In the genomic region with DNA sequence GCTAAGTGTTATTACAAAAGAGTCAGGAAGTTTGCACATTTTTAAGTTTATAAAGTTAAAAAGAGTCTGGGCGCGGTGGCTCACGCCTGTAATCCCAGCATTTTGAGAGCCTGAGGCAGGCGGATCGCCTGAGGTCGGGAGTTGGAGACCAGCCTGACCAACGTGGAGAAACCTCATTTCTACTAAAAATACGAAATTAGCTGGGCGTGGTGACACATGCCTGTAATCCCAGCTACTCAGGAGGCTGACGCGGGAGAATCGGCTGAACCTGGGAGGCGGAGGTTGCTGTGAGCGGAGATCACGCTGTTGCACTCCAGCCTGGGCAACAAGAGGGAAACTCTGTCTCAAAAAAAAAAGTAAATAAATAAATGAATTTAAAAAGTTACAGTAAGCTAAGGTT, we compare ENCODE assay signal across 1 cellular context.
TF ChIP-seq lines count a peak whose summit lies in the region.

No MANE protein-coding gene starts in this region.

TF ChIP-seq in GM23338, 12 proteins besides CTCF, POLR2A, EP300 and RAD21:
- TF ChIP-seq POLR2AphosphoS5 (IDR thresholded peaks at IDR 0.05; ENCODE audit: low read depth) = 0 out of 2 replicates have a peak, but pooled peaks have one; percentile 17
